ENCODE assay signal across 13 cellular contexts in the genomic region with DNA sequence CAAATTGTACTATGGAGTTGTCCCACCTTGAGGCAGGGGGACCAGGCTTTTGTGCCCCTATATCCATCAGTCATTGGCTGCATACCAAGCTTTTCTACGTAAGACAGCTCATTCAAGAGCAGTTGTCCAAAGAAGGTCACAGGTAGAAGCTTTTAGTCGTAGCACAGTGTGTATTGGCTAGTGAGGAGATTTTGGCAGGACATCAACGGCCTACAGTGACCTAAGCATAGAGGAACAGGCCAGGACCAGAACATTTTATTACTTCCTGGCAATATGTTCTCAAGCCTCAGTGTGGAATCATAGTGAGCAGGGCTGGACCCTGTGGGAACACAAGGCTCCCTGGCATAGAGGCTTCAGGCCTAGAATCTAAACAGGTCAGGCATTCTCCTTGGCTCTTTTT.
DNase-seq lines count a peak whose midpoint lies in the region; ATAC-seq, FAIRE-seq and TF ChIP-seq lines count a peak whose summit lies in the region.
"Had no signal": no experiment of that assay in that cellular context is flagged by ENCODE, and none has a peak within 500 bp of the region (broad histone marks: within the 10 kb centered on the region; RNA-seq: fewer than 3 reads in every experiment).

No MANE protein-coding gene starts in this region.

- H3K9me3 ChIP-seq in upper lobe of right lung: no peaks in the 10 kb centered on the region

- DNase-seq in LNCaP clone FGC (ENCODE audit: low read depth) (peak; percentile 99), epithelial cell of prostate (ENCODE audit: low read depth, low spot score) (no peak), midbrain (lab: John Stamatoyannopoulos, UW) (peak; percentile 22), upper lobe of right lung (no peak), urothelium cell line (ENCODE audit: low spot score) (no peak), DMS114 treated with DMSO at 0.1 percent for 48 hours (lab: John Stamatoyannopoulos, UW; ENCODE audit: unreplicated experiment) (no peak)
- DNase-seq: activated naive CD8-positive, alpha-beta T cell treated with anti-CD3 and anti-CD28 coated beads, Interleukin-2, amount 50 U/mL, for 24 hours; effector memory CD8-positive, alpha-beta T cell; NCI-H1105; NCI-H526; SIG-M5 had no signal

- ATAC-seq in upper lobe of right lung (peak; percentile 32), HG02610 (IDR thresholded peaks at IDR 0.05; ENCODE audit: unreplicated experiment) (no peak), HG02642 (IDR thresholded peaks at IDR 0.05; ENCODE audit: poor library complexity, unreplicated experiment) (no peak)
- ATAC-seq: activated naive CD8-positive, alpha-beta T cell treated with anti-CD3 and anti-CD28 coated beads, Interleukin-2, amount 50 U/mL, for 24 hours; effector memory CD8-positive, alpha-beta T cell had no signal

- H3K27ac ChIP-seq in epithelial cell of prostate (peak overlapping the region; percentile 70), upper lobe of right lung (no peak overlapping the region)

- intact Hi-C loops in upper lobe of right lung (cut with DNase I): no loop called here

- no peak for TF ChIP-seq CTCF in LNCaP clone FGC (IDR thresholded peaks at IDR 0.05; ENCODE audit: control insufficient read depth, extremely low read depth, insufficient read depth)
- TF ChIP-seq CTCF in upper lobe of right lung (IDR thresholded peaks at IDR 0.05): no peak

- H3K36me3 ChIP-seq in upper lobe of right lung: no peaks in the 10 kb centered on the region

- no peaks in the 10 kb centered on the region for H3K4me1 ChIP-seq in upper lobe of right lung

- no peak overlapping the region for H3K4me3 ChIP-seq in LNCaP clone FGC (ENCODE audit: low read depth, low read length)
- no peak overlapping the region for H3K4me3 ChIP-seq in upper lobe of right lung

- H3K27me3 ChIP-seq in upper lobe of right lung: no peaks in the 10 kb centered on the region

- no peak for FAIRE-seq in urothelium cell line (lab: Jason Lieb, UNC)

Comparison
In these comparisons a context has a peak if more than half of its experiments do, and no peak if none do; other contexts are left out.
1. DNase-seq: peak in LNCaP clone FGC (single experiment) and midbrain (single experiment); none in epithelial cell of prostate (single experiment), upper lobe of right lung (single experiment), urothelium cell line (single experiment) and DMS114 treated with DMSO at 0.1 percent for 48 hours (single experiment).